Comparison of ENCODE assay signal across 22 cellular contexts in the genomic region with DNA sequence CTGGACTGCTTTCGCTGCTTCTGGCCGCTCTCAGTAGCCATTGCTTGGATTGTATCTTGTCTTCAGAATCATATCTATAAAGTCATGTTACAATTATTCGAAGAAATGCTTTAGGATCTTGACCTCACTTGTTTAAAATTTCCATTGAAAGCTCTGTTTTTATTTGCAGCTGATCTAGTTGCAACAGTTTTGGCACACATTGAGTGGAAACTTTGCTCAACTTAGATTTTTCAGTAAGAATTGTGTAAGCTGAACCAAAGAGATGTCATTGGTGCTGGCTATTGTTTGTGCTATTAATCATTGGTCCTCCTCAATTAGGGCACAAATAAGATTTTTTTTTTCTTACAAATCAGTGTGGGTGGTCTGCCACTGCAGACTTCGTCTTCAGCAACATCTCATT.
"Had no signal": no experiment of that assay in that cellular context is flagged by ENCODE, and none has a peak within 500 bp of the region (broad histone marks: within the 10 kb centered on the region; RNA-seq: fewer than 3 reads in every experiment).

No MANE protein-coding gene starts in this region.

- H3K9me3 Mint-ChIP-seq: activated naive CD8-positive, alpha-beta T cell treated with anti-CD3 and anti-CD28 coated beads for 36 hours; activated T-helper 1 cell treated with anti-CD3 and anti-CD28 coated beads, Interleukin-12 subunit alpha, Interleukin-12 subunit beta, Interleukin-2, Interleukin-4 antibody, amounts not matched to agents 30 ng/mL and 10 ng/mL and 1 ng/mL, durations not matched to agents 14 hours and 24 hours and 36 hours; brain; type B pancreatic cell had no signal

- H3K27ac Mint-ChIP-seq: activated naive CD8-positive, alpha-beta T cell treated with anti-CD3 and anti-CD28 coated beads for 36 hours; activated T-helper 1 cell treated with anti-CD3 and anti-CD28 coated beads, Interleukin-12 subunit alpha, Interleukin-12 subunit beta, Interleukin-2, Interleukin-4 antibody, amounts not matched to agents 30 ng/mL and 10 ng/mL and 1 ng/mL, durations not matched to agents 14 hours and 24 hours and 36 hours; brain; immature natural killer cell; memory B cell; naive thymus-derived CD4-positive, alpha-beta T cell; T-helper 2 cell treated with Interferon-gamma antibody and Interleukin-4, amounts not matched to agents 5 μg/mL and 100 μg/mL, for 36 hours; type B pancreatic cell had no signal

- H3K27ac ChIP-seq: esophagus muscularis mucosa, prostate gland, stomach, testis had no signal

- H3K4me1 Mint-ChIP-seq: activated naive CD8-positive, alpha-beta T cell treated with anti-CD3 and anti-CD28 coated beads for 36 hours; immature natural killer cell; memory B cell; naive thymus-derived CD4-positive, alpha-beta T cell had no signal

- DNase-seq: activated CD4-positive, alpha-beta T cell treated with anti-CD3 and anti-CD28 coated beads, Interleukin-2, amount 50 U/mL, for 4 hours; activated gamma-delta T cell treated with Interleukin-2 at 50 U/mL for 16 hours; activated naive CD8-positive, alpha-beta T cell treated with anti-CD3 and anti-CD28 coated beads for 36 hours; central memory CD4-positive, alpha-beta T cell; cortex of kidney; effector CD4-positive, alpha-beta T cell; immature natural killer cell; left ventricle myocardium superior; naive thymus-derived CD4-positive, alpha-beta T cell; right cardiac atrium; small intestine; stimulated activated CD4-positive, alpha-beta T cell treated with anti-CD3 and anti-CD28 coated beads, Interleukin-15, amount 100 ng/mL, for 24 hours; stimulated activated CD4-positive, alpha-beta T cell treated with anti-CD3 and anti-CD28 coated beads, Interleukin-2, amount 100 ng/mL, for 48 hours; stomach had no signal

- H3K4me1 ChIP-seq: esophagus muscularis mucosa, prostate gland, stomach, testis had no signal

- H3K36me3 Mint-ChIP-seq: activated naive CD8-positive, alpha-beta T cell treated with anti-CD3 and anti-CD28 coated beads for 36 hours; brain; immature natural killer cell; memory B cell; naive thymus-derived CD4-positive, alpha-beta T cell; type B pancreatic cell had no signal

- ATAC-seq: left ventricle myocardium superior; naive thymus-derived CD4-positive, alpha-beta T cell; right cardiac atrium had no signal

- H3K27me3 Mint-ChIP-seq: activated naive CD8-positive, alpha-beta T cell treated with anti-CD3 and anti-CD28 coated beads for 36 hours; brain; memory B cell; naive thymus-derived CD4-positive, alpha-beta T cell; type B pancreatic cell had no signal

- H3K27me3 ChIP-seq: esophagus muscularis mucosa, stomach, testis had no signal

- H3K4me3 ChIP-seq: esophagus muscularis mucosa, prostate gland, stomach, testis had no signal

- H3K4me3 Mint-ChIP-seq: activated naive CD8-positive, alpha-beta T cell treated with anti-CD3 and anti-CD28 coated beads for 36 hours; activated T-helper 1 cell treated with anti-CD3 and anti-CD28 coated beads, Interleukin-12 subunit alpha, Interleukin-12 subunit beta, Interleukin-2, Interleukin-4 antibody, amounts not matched to agents 30 ng/mL and 10 ng/mL and 1 ng/mL, durations not matched to agents 14 hours and 24 hours and 36 hours; brain; immature natural killer cell; memory B cell; naive thymus-derived CD4-positive, alpha-beta T cell; T-helper 2 cell treated with Interferon-gamma antibody and Interleukin-4, amounts not matched to agents 5 μg/mL and 100 μg/mL, for 36 hours; type B pancreatic cell had no signal

- H3K36me3 ChIP-seq: esophagus muscularis mucosa, prostate gland, stomach had no signal

- H3K9me3 ChIP-seq: esophagus muscularis mucosa, prostate gland, stomach, testis had no signal
